ENCODE assay signal across 22 cellular contexts in the genomic region with DNA sequence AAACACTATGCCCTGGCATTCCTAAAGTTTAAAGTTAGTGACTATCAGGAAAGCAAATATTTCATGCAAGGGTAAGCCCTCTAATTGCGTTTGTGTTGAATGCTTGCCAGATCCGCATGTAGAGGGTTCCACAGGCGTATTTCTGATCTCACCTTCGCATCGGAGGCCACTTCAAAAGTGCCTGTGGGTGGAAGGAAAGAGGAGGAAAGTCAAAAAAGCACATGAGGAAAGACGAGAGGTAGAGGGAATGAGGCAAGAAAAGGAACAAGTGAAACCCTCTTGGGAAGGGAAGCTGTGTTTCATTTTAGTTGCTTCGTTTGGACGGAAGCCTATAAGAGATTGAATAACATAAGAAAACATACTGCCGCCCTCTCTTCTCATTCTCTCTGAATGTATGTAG.
DNase-seq lines count a peak whose midpoint lies in the region; ATAC-seq and TF ChIP-seq lines count a peak whose summit lies in the region.
"Had no signal": no experiment of that assay in that cellular context is flagged by ENCODE, and none has a peak within 500 bp of the region (broad histone marks: within the 10 kb centered on the region; RNA-seq: fewer than 3 reads in every experiment).

No MANE protein-coding gene starts in this region.

- H3K79me2 ChIP-seq in GM23338 (replicated peaks; ENCODE audit: insufficient read depth) (no peaks in the 10 kb centered on the region), PC-9 (ENCODE audit: low read depth) (no peaks in the 10 kb centered on the region), fibroblast of lung (ENCODE audit: control insufficient read depth, insufficient read depth, low read length) (no peaks in the 10 kb centered on the region), neural progenitor cell (ENCODE audit: low read depth) (no peaks in the 10 kb centered on the region)

- CTCF ChIA-PET in PC-9 (lab: Charles Lee) (no interaction called here), A673 (lab: Charles Lee) (no interaction called here)

- ATAC-seq in GM23338: no peak
- ATAC-seq in HG03469 (IDR thresholded peaks at IDR 0.05; ENCODE audit: unreplicated experiment): no peak
- no peak for ATAC-seq in GM19395 (IDR thresholded peaks at IDR 0.05; ENCODE audit: unreplicated experiment)
- ATAC-seq in HG02798 (IDR thresholded peaks at IDR 0.05; ENCODE audit: poor library complexity, unreplicated experiment): no peak
- ATAC-seq: heart left ventricle had no signal

- H2AFZ ChIP-seq in GM23338 (peak overlapping the region; percentile 84), PC-9 (peak overlapping the region; percentile 50; the same call in 1 of the 2 replicates), fibroblast of lung (ENCODE audit: low read length) (peak overlapping the region; percentile 31), neural progenitor cell (replicated peaks) (peak overlapping the region; percentile 4)

- DNase-seq in GM23338 (ENCODE audit: low spot score) (no peak), PC-9 (no peak), fibroblast of lung (ENCODE audit: low read depth in 2 of 2) (peak in 1 of 2 donors; percentile 11), neural progenitor cell (ENCODE audit: low spot score) (no peak), A673 (ENCODE audit: low spot score) (no peak)
- DNase-seq: activated CD4-positive, alpha-beta T cell treated with anti-CD3 and anti-CD28 coated beads, Interleukin-2, amount 50 U/mL, for 4 hours; activated naive CD4-positive, alpha-beta T cell treated with Interleukin-2 at 50 U/mL for 16 hours; anterior cingulate cortex; cortex of kidney; heart left ventricle; immature natural killer cell; mesendoderm; NCI-H1048; NCI-H226; sigmoid colon; stimulated activated CD4-positive, alpha-beta T cell treated with anti-CD3 and anti-CD28 coated beads, Interleukin-4, amount 100 ng/mL, for 24 hours; stimulated activated CD8-positive, alpha-beta memory T cell treated with anti-CD3 and anti-CD28 coated beads, Interleukin-4, amount 100 ng/mL, for 48 hours had no signal

- H3K27me3 Mint-ChIP-seq in GM23338 (ENCODE audit: insufficient read depth, low read depth, poor library complexity): peaks cover 4% of the 10 kb centered on the region
- peaks cover 4% of the 10 kb centered on the region for H3K27me3 Mint-ChIP-seq in neural progenitor cell (ENCODE audit: insufficient read depth, low read depth)
- H3K27me3 Mint-ChIP-seq: IgD-negative memory B cell had no signal

- POLR2A ChIA-PET in PC-9 (lab: Charles Lee; ENCODE audit: unreplicated experiment): no interaction called here
- POLR2A ChIA-PET in A673 (lab: Charles Lee; ENCODE audit: low non-redundant PET): no interaction called here

- H3K9me2 ChIP-seq in GM23338 (ENCODE audit: insufficient read depth) (no peaks in the 10 kb centered on the region), PC-9 (ENCODE audit: insufficient read depth) (no peaks in the 10 kb centered on the region)

- BruUV-seq in PC-9 (replicated peaks; lab: Mats Ljungman, UMichigan) (no TSS peak), A673 (replicated peaks; lab: Mats Ljungman, UMichigan) (no TSS peak)

- intact Hi-C loops in PC-9 (cut with micrococcal nuclease; ENCODE audit: unreplicated experiment): no loop called here
- intact Hi-C loops in A673 (cut with micrococcal nuclease; ENCODE audit: unreplicated experiment): no loop called here

- H3K27me3 ChIP-seq in GM23338 (ENCODE audit: insufficient read depth): no peaks in the 10 kb centered on the region
- H3K27me3 ChIP-seq in PC-9 (ENCODE audit: insufficient read depth, low read depth): no peaks in the 10 kb centered on the region
- H3K27me3 ChIP-seq in fibroblast of lung (ENCODE audit: control insufficient read depth, insufficient read depth, low read length): no peaks in the 10 kb centered on the region
- no peaks in the 10 kb centered on the region for H3K27me3 ChIP-seq in neural progenitor cell
- no peaks in the 10 kb centered on the region for H3K27me3 ChIP-seq in A673 (replicated peaks; ENCODE audit: insufficient read depth, low read depth, low read length, poor library complexity)
- H3K27me3 ChIP-seq: heart left ventricle, sigmoid colon, suprapubic skin had no signal

- H3K36me3 Mint-ChIP-seq in GM23338 (ENCODE audit: low read depth) (no peaks in the 10 kb centered on the region), neural progenitor cell (peaks cover 2% of the 10 kb centered on the region)
- H3K36me3 Mint-ChIP-seq: IgD-negative memory B cell, immature natural killer cell had no signal

- peaks cover 3% of the 10 kb centered on the region; the same call in 1 of the 2 replicates for H3K9me3 ChIP-seq in PC-9 (ENCODE audit: insufficient read depth, low read depth)
- H3K9me3 ChIP-seq in fibroblast of lung (ENCODE audit: control insufficient read depth, insufficient read depth, low read depth, low read length): no peaks in the 10 kb centered on the region
- H3K9me3 ChIP-seq in neural progenitor cell (ENCODE audit: low read depth): no peaks in the 10 kb centered on the region
- H3K9me3 ChIP-seq in A673 (ENCODE audit: low read depth, low read length, poor library complexity, severe bottlenecking): no peaks in the 10 kb centered on the region
- H3K9me3 ChIP-seq: sigmoid colon, suprapubic skin had no signal

- TF ChIP-seq CTCF in GM23338 (conservative IDR thresholded peaks at IDR 0.05; ENCODE audit: low read depth in 2 of 2) (no peak), PC-9 (conservative IDR thresholded peaks at IDR 0.05) (no peak), fibroblast of lung (conservative IDR thresholded peaks at IDR 0.05 in 1 of 2, IDR thresholded peaks at IDR 0.05 in 1 of 2; ENCODE audit: low read depth in 1 of 2, low read length in 2 of 2) (no peak), neural progenitor cell (IDR thresholded peaks at IDR 0.05) (no peak), A673 (conservative IDR thresholded peaks at IDR 0.05; ENCODE audit: low read depth, low read length) (no peak)

- no peak overlapping the region for H3K4me3 Mint-ChIP-seq in GM23338
- H3K4me3 Mint-ChIP-seq in neural progenitor cell: no peak overlapping the region
- H3K4me3 Mint-ChIP-seq: IgD-negative memory B cell, immature natural killer cell had no signal

- H3K4me3 ChIP-seq in GM23338 (no peak overlapping the region), PC-9 (no peak overlapping the region), fibroblast of lung (replicated peaks in 1 of 4; ENCODE audit: control extremely low read depth in 1 of 4, insufficient read depth in 1 of 4, low read depth in 3 of 4, low read length in 4 of 4) (no peak overlapping the region), neural progenitor cell (no peak overlapping the region), A673 (ENCODE audit: low read depth, low read length, poor library complexity, severe bottlenecking) (no peak overlapping the region)
- H3K4me3 ChIP-seq: sigmoid colon, suprapubic skin had no signal

- H3K9me3 Mint-ChIP-seq in GM23338 (no peaks in the 10 kb centered on the region; the same call in 2 of the 3 replicates), neural progenitor cell (peaks cover 13% of the 10 kb centered on the region)

- no peaks in the 10 kb centered on the region for H3K36me3 ChIP-seq in GM23338 (ENCODE audit: insufficient read depth)
- no peaks in the 10 kb centered on the region for H3K36me3 ChIP-seq in PC-9 (ENCODE audit: low read depth)
- H3K36me3 ChIP-seq in fibroblast of lung (ENCODE audit: control insufficient read depth, insufficient read depth, low read length): no peaks in the 10 kb centered on the region
- no peaks in the 10 kb centered on the region for H3K36me3 ChIP-seq in neural progenitor cell
- no peaks in the 10 kb centered on the region for H3K36me3 ChIP-seq in A673 (ENCODE audit: insufficient read depth, low read length, poor library complexity, severe bottlenecking)
- H3K36me3 ChIP-seq: heart left ventricle, sigmoid colon, suprapubic skin had no signal

- peaks cover 4% of the 10 kb centered on the region; the same call in 2 of the 3 replicates for H3K4me1 Mint-ChIP-seq in GM23338
- H3K4me1 Mint-ChIP-seq in neural progenitor cell: peaks cover 11% of the 10 kb centered on the region
- H3K4me1 Mint-ChIP-seq: IgD-negative memory B cell, immature natural killer cell had no signal

- H3K4me1 ChIP-seq in GM23338 (ENCODE audit: insufficient read depth): no peaks in the 10 kb centered on the region
- no peaks in the 10 kb centered on the region for H3K4me1 ChIP-seq in PC-9 (replicated peaks; ENCODE audit: insufficient read depth)
- no peaks in the 10 kb centered on the region for H3K4me1 ChIP-seq in fibroblast of lung (ENCODE audit: control insufficient read depth, extremely low read depth, insufficient read depth, low read length)
- H3K4me1 ChIP-seq in neural progenitor cell: no peaks in the 10 kb centered on the region
- H3K4me1 ChIP-seq in A673 (ENCODE audit: insufficient read depth, low read length, poor library complexity, severe bottlenecking): peaks cover 24% of the 10 kb centered on the region
- H3K4me1 ChIP-seq: suprapubic skin had no signal

- H3F3A ChIP-seq in GM23338 (replicated peaks; ENCODE audit: low read depth): no peaks in the 10 kb centered on the region
- no peaks in the 10 kb centered on the region for H3F3A ChIP-seq in PC-9 (ENCODE audit: insufficient read depth, low read depth)
- no peaks in the 10 kb centered on the region for H3F3A ChIP-seq in neural progenitor cell (ENCODE audit: low read depth)

- H4K20me1 ChIP-seq in GM23338 (replicated peaks; ENCODE audit: insufficient read depth): no peaks in the 10 kb centered on the region
- no peaks in the 10 kb centered on the region for H4K20me1 ChIP-seq in PC-9 (ENCODE audit: insufficient read depth)
- H4K20me1 ChIP-seq in fibroblast of lung (ENCODE audit: control insufficient read depth, extremely low read depth, insufficient read depth, low read length): no peaks in the 10 kb centered on the region
- no peaks in the 10 kb centered on the region for H4K20me1 ChIP-seq in neural progenitor cell (ENCODE audit: low read depth)

- H3K9ac ChIP-seq in fibroblast of lung (ENCODE audit: insufficient read depth, low read length): no peak overlapping the region
- no peak overlapping the region for H3K9ac ChIP-seq in neural progenitor cell

- H3K27ac ChIP-seq in GM23338 (ENCODE audit: low read depth) (no peak overlapping the region), PC-9 (no peak overlapping the region), fibroblast of lung (ENCODE audit: insufficient read depth, low read length) (no peak overlapping the region), neural progenitor cell (no peak overlapping the region), A673 (ENCODE audit: low read depth, low read length, poor library complexity, severe bottlenecking) (no peak overlapping the region)
- H3K27ac ChIP-seq: heart left ventricle, sigmoid colon, suprapubic skin had no signal

- no peak overlapping the region for H3K4me2 ChIP-seq in GM23338
- no peak overlapping the region for H3K4me2 ChIP-seq in PC-9
- H3K4me2 ChIP-seq in fibroblast of lung (ENCODE audit: extremely low read depth, insufficient read depth, low read length): no peak overlapping the region
- H3K4me2 ChIP-seq in neural progenitor cell: no peak overlapping the region

- H3K27ac Mint-ChIP-seq in GM23338 (no peak overlapping the region), neural progenitor cell (no peak overlapping the region)
- H3K27ac Mint-ChIP-seq: IgD-negative memory B cell, immature natural killer cell had no signal

TF ChIP-seq in GM23338, 12 proteins besides CTCF, POLR2A, EP300 and RAD21 (continues in another document):
- no peak for TF ChIP-seq ZNF331 (CRISPR knock-in tag; IDR thresholded peaks at IDR 0.05; ENCODE audit: low read depth)

Comparison
In these comparisons a context has a peak if more than half of its experiments do, and no peak if none do; other contexts are left out.
1. H2AFZ ChIP-seq: peak in every context shown above with its lines; median percentile 84 in GM23338; 50 in PC-9; 31 in fibroblast of lung; 4 in neural progenitor cell.